ENCODE assay signal across 8 cellular contexts in genomic region chr9:131289301-131290038, GRCh38. TPM values are rescaled to one million over a fixed set of nuclear protein-coding genes. Genes with fewer than 3 reads are reported as not detected.
A peak's percentile ranks its signal among the peaks of the same experiment; 100 is the strongest.
DNase-seq lines count a peak whose midpoint lies in the region; ATAC-seq and TF ChIP-seq lines count a peak whose summit lies in the region.

Gene PLPP7 (plus strand): TSS chr9:131289723. CDS start chr9:131289998, 275 bp downstream.

- CTCF ChIA-PET in CD4-positive, alpha-beta memory T cell (lab: Charles Lee; ENCODE audit: partially characterized antibody) = interaction anchor here (1.4 kb wide), 1 partner anchor 47 kb away, joined by 4 read pairs; no protein-coding TSS in a partner anchor

- peak; percentile 44 for DNase-seq in HK-2 (ENCODE audit: unreplicated experiment)
- peak in 1 of 2 donors; percentile 91 for DNase-seq in ascending aorta (ENCODE audit: low spot score in 2 of 2)
- DNase-seq in skeletal muscle cell (ENCODE audit: low read depth) = peak; percentile 39
- no peak for DNase-seq in CD4-positive, alpha-beta memory T cell
- DNase-seq in stimulated activated CD4-positive, alpha-beta T cell treated with anti-CD3 and anti-CD28 coated beads, Interleukin-2, amount 100 ng/mL, for 48 hours = no peak

- H3K9me3 ChIP-seq in ascending aorta (no peaks in the 10 kb centered on the region), iPS-18c (ENCODE audit: control insufficient read depth, insufficient read depth, low read length) (no peaks in the 10 kb centered on the region)
- H3K9me3 ChIP-seq in CD4-positive, alpha-beta memory T cell (ENCODE audit: control insufficient read depth in 1 of 2, low read length in 2 of 2) = no peaks in the 10 kb centered on the region

- peak within 1 kb of the TSS in 1 of 7 donors; percentile 25 for H3K27ac Mint-ChIP-seq in CD4-positive, alpha-beta memory T cell

- H3K9me3 Mint-ChIP-seq in CD4-positive, alpha-beta memory T cell = no peaks in the 10 kb centered on the region

- H3K4me3 ChIP-seq in ACC112 (ENCODE audit: low read depth, low read length) (peak within 1 kb of the TSS; percentile 85), ascending aorta (peak within 1 kb of the TSS; percentile 46 to 70), iPS-18c (ENCODE audit: insufficient read depth, low read depth, low read length) (peak within 1 kb of the TSS; percentile 20; the same call in 1 of the 2 replicates), skeletal muscle cell (ENCODE audit: low read depth, low read length) (peak within 1 kb of the TSS; percentile 46)
- H3K4me3 ChIP-seq in CD4-positive, alpha-beta memory T cell (ENCODE audit: low read length in 2 of 2) = no peak within 1 kb of the TSS

- H3K79me2 ChIP-seq in ACC112 (ENCODE audit: control insufficient read depth, insufficient read depth, low read length, unreplicated experiment) = peaks cover 28% of the 10 kb centered on the region

- peak within 1 kb of the TSS; percentile 84 for H2AFZ ChIP-seq in ACC112 (ENCODE audit: low read length, unreplicated experiment)

- H3K4me1 Mint-ChIP-seq in CD4-positive, alpha-beta memory T cell = no peaks in the 10 kb centered on the region

- POLR2A ChIA-PET in CD4-positive, alpha-beta memory T cell (lab: Charles Lee; ENCODE audit: partially characterized antibody) = interaction anchor here (0.8 to 2.1 kb wide), 3 partner anchors 11 to 37 kb away, joined by 3 to 4 read pairs (median 3); no protein-coding TSS in a partner anchor

- H3K36me3 ChIP-seq in ACC112 (ENCODE audit: insufficient read depth, low read length) = 0 out of 2 replicates have a peak, but pooled peaks cover 5% of the 10 kb centered on the region
- peaks cover 0 to 4% of the 10 kb centered on the region in 2 donors for H3K36me3 ChIP-seq in ascending aorta
- no peaks in the 10 kb centered on the region for H3K36me3 ChIP-seq in CD4-positive, alpha-beta memory T cell (ENCODE audit: insufficient read depth, low read length)

- peaks cover 6% of the 10 kb centered on the region for H3K4me1 ChIP-seq in ACC112 (ENCODE audit: control insufficient read depth, insufficient read depth, low read length, unreplicated experiment)
- peaks cover 3 to 11% of the 10 kb centered on the region in 2 donors for H3K4me1 ChIP-seq in ascending aorta
- no peaks in the 10 kb centered on the region for H3K4me1 ChIP-seq in CD4-positive, alpha-beta memory T cell (ENCODE audit: insufficient read depth, low read length)

- no peak for TF ChIP-seq CTCF in ascending aorta (IDR thresholded peaks at IDR 0.05)

- no peaks in the 10 kb centered on the region for H3K27me3 ChIP-seq in ACC112 (ENCODE audit: insufficient read depth, low read length)
- no peaks in the 10 kb centered on the region for H3K27me3 ChIP-seq in ascending aorta
- H3K27me3 ChIP-seq in CD4-positive, alpha-beta memory T cell (ENCODE audit: insufficient read depth, low read length) = no peaks in the 10 kb centered on the region

- H3K36me3 Mint-ChIP-seq in CD4-positive, alpha-beta memory T cell = no peaks in the 10 kb centered on the region

- no peaks in the 10 kb centered on the region for H3K27me3 Mint-ChIP-seq in CD4-positive, alpha-beta memory T cell

- H3K27ac ChIP-seq in ACC112 (ENCODE audit: low read depth, low read length) (peak within 1 kb of the TSS; percentile 37; the same call in 1 of the 2 replicates), ascending aorta (peak within 1 kb of the TSS; percentile 65 to 70)
- H3K27ac ChIP-seq in CD4-positive, alpha-beta memory T cell (ENCODE audit: low read depth, low read length) = no peak within 1 kb of the TSS

- no peak within 1 kb of the TSS for H3K4me3 Mint-ChIP-seq in CD4-positive, alpha-beta memory T cell

- no peak for ATAC-seq in HG02588 (IDR thresholded peaks at IDR 0.05; ENCODE audit: unreplicated experiment)

- intact Hi-C loops in ascending aorta (cut with DNase I) = loop anchor here (1.0 kb wide), 1 partner anchor 11 kb away; no protein-coding TSS in a partner anchor
- intact Hi-C loops in CD4-positive, alpha-beta memory T cell (cut with micrococcal nuclease) = no loop called here

RNA-seq across cellular contexts. Expression of gene PLPP7, which starts in this region (rescaled TPM):
- 15.8 TPM for total RNA-seq in ascending aorta
- not detected for total RNA-seq in CD4-positive, alpha-beta memory T cell
- polyA plus RNA-seq in CD4-positive, alpha-beta memory T cell = not detected

Comparison
In these comparisons a context has a peak if more than half of its experiments do, and no peak if none do; other contexts are left out.
1. RNA of gene PLPP7 (total RNA-seq): 15.8 TPM in ascending aorta (single experiment); not detected in CD4-positive, alpha-beta memory T cell; every median in the first group is over 10 times any median in the second.
2. H3K4me3 ChIP-seq: peak in ACC112 (single experiment), ascending aorta (2 of 2), iPS-18c (single experiment) and skeletal muscle cell (single experiment); none in CD4-positive, alpha-beta memory T cell (0 of 2).
3. DNase-seq: peak in HK-2 (single experiment) and skeletal muscle cell (single experiment); none in CD4-positive, alpha-beta memory T cell (0 of 5) and stimulated activated CD4-positive, alpha-beta T cell treated with anti-CD3 and anti-CD28 coated beads, Interleukin-2, amount 100 ng/mL, for 48 hours (0 of 2).